Comparison of ENCODE assay signal across 1 cellular context in genomic region chr19:39502640-39503417, GRCh38.
TF ChIP-seq lines count a peak whose summit lies in the region.

No MANE protein-coding gene starts in this region.

TF ChIP-seq in GM23338, 12 proteins besides CTCF, POLR2A, EP300 and RAD21 (continued from another document):
- TF ChIP-seq ZNF462 (CRISPR knock-in tag; IDR thresholded peaks at IDR 0.05): no peak
- TF ChIP-seq EZH2phosphoT487 (IDR thresholded peaks at IDR 0.05; ENCODE audit: unreplicated experiment): no peak
